ENCODE assay signal across 6 cellular contexts in the genomic region with DNA sequence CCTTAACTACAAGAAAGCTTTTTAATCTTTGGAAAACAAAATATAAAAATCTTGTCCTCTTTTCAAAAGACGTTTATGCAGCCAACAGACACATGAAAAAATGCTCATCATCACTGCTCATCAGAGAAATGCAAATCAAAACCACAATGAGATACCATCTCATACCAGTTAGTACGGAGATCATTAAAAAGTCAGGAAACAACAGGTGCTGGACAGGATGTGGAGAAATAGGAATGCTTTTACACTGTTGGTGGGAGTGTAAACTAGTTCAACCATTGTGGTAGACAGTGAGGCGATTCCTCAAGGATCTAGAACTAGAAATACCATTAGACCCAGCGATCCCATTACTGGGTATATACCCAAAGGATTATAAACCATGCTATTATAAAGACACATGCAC.
DNase-seq lines count a peak whose midpoint lies in the region; FAIRE-seq and TF ChIP-seq lines count a peak whose summit lies in the region.
"Not testable (repeated sequence)": the region's sequence is repeated elsewhere in the genome, so short reads cannot be mapped to it uniquely, and the experiment has no call there.

No MANE protein-coding gene starts in this region.

- not testable (repeated sequence) for H3K9me3 ChIP-seq in SJCRH30 (replicated peaks); astrocyte (ENCODE audit: insufficient read depth, low read depth, low read length)

- H3K9ac ChIP-seq in astrocyte (ENCODE audit: low read length), result not testable (repeated sequence)

- H3K27me3 Mint-ChIP-seq in astrocyte (ENCODE audit: low read depth, unreplicated experiment), result not testable (repeated sequence)

- H3K79me2 ChIP-seq in astrocyte (ENCODE audit: insufficient read depth, low read length), result not testable (repeated sequence)

- H3K9me3 Mint-ChIP-seq in astrocyte (ENCODE audit: unreplicated experiment), result not testable (repeated sequence)

- DNase-seq in LHCN-M2 (ENCODE audit: low read depth) (peak; percentile 64), NCI-H226 (peak; percentile 14), SJCRH30 (peak; percentile 49 to 62), astrocyte (ENCODE audit: low read depth) (peak; percentile 14), fibroblast of villous mesenchyme (ENCODE audit: low read depth) (peak; percentile 13), myocyte (ENCODE audit: low read depth) (peak; percentile 40)

- not testable (repeated sequence) for H4K20me1 ChIP-seq in astrocyte (ENCODE audit: insufficient read depth, low read length)

- not testable (repeated sequence) for H3K4me3 ChIP-seq in SJCRH30; astrocyte (ENCODE audit: insufficient read depth, low read depth, low read length); fibroblast of villous mesenchyme (ENCODE audit: low read depth, low read length)

- not testable (repeated sequence) for H3K27me3 ChIP-seq in SJCRH30; astrocyte (ENCODE audit: insufficient read depth, low read length)

- H3K4me2 ChIP-seq in astrocyte (ENCODE audit: low read length), result not testable (repeated sequence)

- not testable (repeated sequence) for H3K27ac Mint-ChIP-seq in astrocyte (ENCODE audit: unreplicated experiment)

- H3K4me1 Mint-ChIP-seq in astrocyte (ENCODE audit: low read depth, unreplicated experiment), result not testable (repeated sequence)

- H3K27ac ChIP-seq in SJCRH30, result peak overlapping the region; percentile 37
- not testable (repeated sequence) for H3K27ac ChIP-seq in astrocyte (ENCODE audit: low read depth, low read length)

- H3K36me3 Mint-ChIP-seq in astrocyte (ENCODE audit: low read depth, unreplicated experiment), result not testable (repeated sequence)

- not testable (repeated sequence) for FAIRE-seq in astrocyte (lab: Jason Lieb, UNC)

- H2AFZ ChIP-seq in astrocyte (ENCODE audit: low read depth, low read length), result not testable (repeated sequence)

- peaks cover 13% of the 10 kb centered on the region; the same call in 1 of the 2 replicates for H3K4me1 ChIP-seq in SJCRH30
- not testable (repeated sequence) for H3K4me1 ChIP-seq in astrocyte (ENCODE audit: insufficient read depth, low read length)

- not testable (repeated sequence) for H3K36me3 ChIP-seq in SJCRH30; astrocyte (ENCODE audit: insufficient read depth, low read length)

- not testable (repeated sequence) for TF ChIP-seq CTCF in astrocyte (IDR thresholded peaks at IDR 0.05; ENCODE audit: insufficient read depth, low read depth, low read length); fibroblast of villous mesenchyme (IDR thresholded peaks at IDR 0.05; ENCODE audit: insufficient read depth, low read depth, low read length)

- not testable (repeated sequence) for H3K4me3 Mint-ChIP-seq in astrocyte (ENCODE audit: unreplicated experiment)

Comparison
In these comparisons a context has a peak if more than half of its experiments do, and no peak if none do; other contexts are left out.
1. DNase-seq: peak in every context shown above with its lines; median percentile 64 in LHCN-M2; 56 in SJCRH30; 40 in myocyte; 14 in NCI-H226; 14 in astrocyte; 13 in fibroblast of villous mesenchyme.